11 cellular contexts compared by ENCODE assay signal in the genomic region with DNA sequence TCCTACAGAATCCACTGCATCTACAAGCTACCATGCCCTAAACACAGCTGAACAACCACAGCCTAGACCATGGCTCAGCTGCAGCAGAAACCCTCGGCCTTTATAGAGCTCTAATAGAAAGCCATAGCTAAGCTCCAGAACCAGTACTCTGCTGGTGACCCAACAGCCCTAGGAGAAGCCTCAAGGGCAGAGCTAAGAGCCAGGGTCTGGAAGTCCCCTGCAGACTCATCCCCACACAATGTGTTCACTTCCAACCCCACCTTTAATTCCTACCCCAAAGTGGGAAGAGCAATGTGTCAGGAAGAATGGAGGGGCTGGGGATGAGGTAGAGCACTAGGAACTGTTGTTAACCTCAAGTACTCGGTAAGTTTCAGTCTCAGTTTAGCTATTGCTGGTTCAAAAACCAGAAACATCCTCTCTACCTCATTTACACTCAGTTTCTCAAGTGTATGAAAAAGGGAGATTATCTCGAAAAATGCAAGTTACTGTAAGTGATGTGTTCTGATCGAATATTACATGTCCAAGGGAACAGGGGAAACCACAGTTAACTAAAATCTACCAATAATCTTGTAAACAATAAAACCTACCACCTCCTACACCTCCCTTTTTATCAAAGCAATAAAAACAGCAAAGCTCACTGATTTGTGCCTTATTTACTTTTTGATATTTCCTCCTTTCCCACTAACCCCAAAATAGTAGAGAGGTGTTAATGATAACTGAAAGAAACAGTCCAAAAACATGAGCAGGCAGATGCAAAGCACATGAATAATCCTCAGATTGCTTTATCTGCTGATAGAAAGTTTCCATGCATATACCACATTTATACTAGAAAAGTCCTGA. TPM values are rescaled to one million over a fixed set of nuclear protein-coding genes. Genes with fewer than 3 reads are reported as not detected.
A peak's percentile ranks its signal among the peaks of the same experiment; 100 is the strongest.
DNase-seq lines count a peak whose midpoint lies in the region; ATAC-seq and TF ChIP-seq lines count a peak whose summit lies in the region.
"Had no signal": no experiment of that assay in that cellular context is flagged by ENCODE, and none has a peak within 500 bp of the region (broad histone marks: within the 10 kb centered on the region; RNA-seq: fewer than 3 reads in every experiment).

No MANE protein-coding gene starts in this region.

- no peak overlapping the region for H3K27ac ChIP-seq in OCI-LY7 (ENCODE audit: low read depth, low read length, poor library complexity, severe bottlenecking)
- H3K27ac ChIP-seq: thoracic aorta had no signal

- intact Hi-C loops in mucosa of descending colon (cut with DNase I, micrococcal nuclease), result no loop called here
- intact Hi-C loops in OCI-LY7 (cut with micrococcal nuclease; ENCODE audit: unreplicated experiment), result no loop called here

- no peak overlapping the region for H3K4me2 ChIP-seq in OCI-LY7 (ENCODE audit: low read length)

- no peak for DNase-seq in activated CD4-positive, alpha-beta T cell treated with anti-CD3 and anti-CD28 coated beads, Interleukin-2, amount 10 ng/mL, durations not matched to agents 7 days and 5 days
- no peak for DNase-seq in activated CD4-positive, alpha-beta T cell treated with anti-CD3 and anti-CD28 coated beads, Interleukin-2, amount 50 U/mL, for 1 hour
- DNase-seq in mucosa of descending colon (no peak), OCI-LY7 (ENCODE audit: low spot score) (no peak), activated gamma-delta T cell (lab: John Stamatoyannopoulos, UW) (no peak)
- DNase-seq in activated CD8-positive, alpha-beta memory T cell treated with anti-CD3 and anti-CD28 coated beads, Interleukin-2, amount 50 U/mL, for 48 hours, result no peak
- DNase-seq: foreskin melanocyte, IMR-90 had no signal

- H3K4me3 ChIP-seq in mucosa of descending colon (no peak overlapping the region), OCI-LY7 (ENCODE audit: low read depth, low read length, poor library complexity, severe bottlenecking) (no peak overlapping the region)
- H3K4me3 ChIP-seq: thoracic aorta had no signal

- H3K9me3 ChIP-seq in mucosa of descending colon (no peaks in the 10 kb centered on the region), OCI-LY7 (ENCODE audit: low read length) (no peaks in the 10 kb centered on the region)
- H3K9me3 ChIP-seq: thoracic aorta had no signal

- no peaks in the 10 kb centered on the region for H3K36me3 ChIP-seq in mucosa of descending colon (ENCODE audit: low read depth)
- H3K36me3 ChIP-seq in OCI-LY7 (ENCODE audit: insufficient read depth, low read length), result peaks cover 74% of the 10 kb centered on the region

- H3K36me3 Mint-ChIP-seq in activated CD4-positive, alpha-beta T cell treated with anti-CD3 and anti-CD28 coated beads, Interleukin-2, amount 10 ng/mL, durations not matched to agents 7 days and 5 days (ENCODE audit: low read depth), result peaks cover 47% of the 10 kb centered on the region

- H3K27ac Mint-ChIP-seq in activated CD4-positive, alpha-beta T cell treated with anti-CD3 and anti-CD28 coated beads, Interleukin-2, amount 10 ng/mL, durations not matched to agents 7 days and 5 days, result peak overlapping the region; percentile 82

- ATAC-seq in GM21737 (IDR thresholded peaks at IDR 0.05; ENCODE audit: unreplicated experiment) (peak; percentile 78), HG03432 (IDR thresholded peaks at IDR 0.05; ENCODE audit: unreplicated experiment) (peak; percentile 92), mucosa of descending colon (peak; percentile 29)

- H2AFZ ChIP-seq in OCI-LY7 (ENCODE audit: low read length), result no peak overlapping the region

- peaks cover 44% of the 10 kb centered on the region for H3K4me1 Mint-ChIP-seq in activated CD4-positive, alpha-beta T cell treated with anti-CD3 and anti-CD28 coated beads, Interleukin-2, amount 10 ng/mL, durations not matched to agents 7 days and 5 days

- POLR2A ChIA-PET in activated CD4-positive, alpha-beta T cell treated with anti-CD3 and anti-CD28 coated beads, Interleukin-2, amount 10 ng/mL, durations not matched to agents 7 days and 5 days (lab: Charles Lee), result no interaction called here
- POLR2A ChIA-PET in OCI-LY7 (lab: Charles Lee), result interaction anchor here (1.1 to 1.2 kb wide), 2 partner anchors 10 to 12 kb away, joined by 3 to 8 read pairs; no protein-coding TSS in a partner anchor

- no peaks in the 10 kb centered on the region for H4K20me1 ChIP-seq in OCI-LY7 (ENCODE audit: insufficient read depth, low read length)

- no peaks in the 10 kb centered on the region for H3K27me3 Mint-ChIP-seq in activated CD4-positive, alpha-beta T cell treated with anti-CD3 and anti-CD28 coated beads, Interleukin-2, amount 10 ng/mL, durations not matched to agents 7 days and 5 days

- no peak for TF ChIP-seq CTCF in mucosa of descending colon (IDR thresholded peaks at IDR 0.05)
- TF ChIP-seq CTCF in OCI-LY7 (conservative IDR thresholded peaks at IDR 0.05; ENCODE audit: low read length), result no peak

- no peaks in the 10 kb centered on the region for H3K9me3 Mint-ChIP-seq in activated CD4-positive, alpha-beta T cell treated with anti-CD3 and anti-CD28 coated beads, Interleukin-2, amount 10 ng/mL, durations not matched to agents 7 days and 5 days

- H3K4me1 ChIP-seq in mucosa of descending colon (ENCODE audit: low read depth), result no peaks in the 10 kb centered on the region
- no peaks in the 10 kb centered on the region for H3K4me1 ChIP-seq in OCI-LY7 (ENCODE audit: insufficient read depth, low read length, poor library complexity, severe bottlenecking)

- no peaks in the 10 kb centered on the region for H3K79me2 ChIP-seq in OCI-LY7 (ENCODE audit: insufficient read depth, low read depth, low read length)

- BruUV-seq in OCI-LY7 (replicated peaks; lab: Mats Ljungman, UMichigan), result no TSS peak

- no peak overlapping the region for H3K4me3 Mint-ChIP-seq in activated CD4-positive, alpha-beta T cell treated with anti-CD3 and anti-CD28 coated beads, Interleukin-2, amount 10 ng/mL, durations not matched to agents 7 days and 5 days

- CTCF ChIA-PET in activated CD4-positive, alpha-beta T cell treated with anti-CD3 and anti-CD28 coated beads, Interleukin-2, amount 10 ng/mL, durations not matched to agents 7 days and 5 days (lab: Charles Lee), result interaction anchor here (0.6 to 2.2 kb wide), 7 partner anchors 8 to 710 kb away, joined by 3 to 10 read pairs (median 3); no protein-coding TSS in a partner anchor
- CTCF ChIA-PET in OCI-LY7 (lab: Charles Lee; ENCODE audit: unreplicated experiment), result interaction anchor here (0.5 kb wide), 1 partner anchor 41 kb away, joined by 3 read pairs; no protein-coding TSS in a partner anchor

- H3K9me2 ChIP-seq in OCI-LY7 (ENCODE audit: insufficient read depth, low read length), result no peaks in the 10 kb centered on the region

RNA-seq across cellular contexts. Expression of a gene that starts 36.2 kb away (rescaled TPM):
- 10 to 100 TPM; 26.2 to 32.2 TPM for total RNA-seq in activated CD4-positive, alpha-beta T cell treated with anti-CD3 and anti-CD28 coated beads, Interleukin-2, amount 10 ng/mL, durations not matched to agents 7 days and 5 days
- total RNA-seq in mucosa of descending colon (10 to 100 TPM; 20.1 to 26.7 (median 25.3) TPM), OCI-LY7 (2022) (30.1 and 32.3 TPM in 2 replicates)
- 31.2 and 32.0 TPM in 2 replicates for total RNA-seq in OCI-LY7 (2014; rRNA removed; shearing (Covaris generic))

Comparison
In these comparisons a context has a peak if more than half of its experiments do, and no peak if none do; other contexts are left out.
1. ATAC-seq: peak in every context shown above with its lines; median percentile 92 in HG03432; 78 in GM21737; 29 in mucosa of descending colon.